8 cellular contexts compared by ENCODE assay signal in genomic region chr7:129169171-129169643, GRCh38. TPM values are rescaled to one million over a fixed set of nuclear protein-coding genes. Genes with fewer than 3 reads are reported as not detected.
DNase-seq lines count a peak whose midpoint lies in the region; ATAC-seq and TF ChIP-seq lines count a peak whose summit lies in the region.

No MANE protein-coding gene starts in this region.

- no peaks in the 10 kb centered on the region for H3K9me3 Mint-ChIP-seq in activated CD4-positive, alpha-beta T cell treated with anti-CD3 and anti-CD28 coated beads, Interleukin-2, amount 10 ng/mL, durations not matched to agents 7 days and 5 days
- H3K9me3 Mint-ChIP-seq in natural killer cell treated with Interleukin-12 subunit alpha and Interleukin-12 subunit beta and Interleukin-15 and Interleukin-18, amount 100 ng/mL, for 72 hours, result no peaks in the 10 kb centered on the region

- no peaks in the 10 kb centered on the region for H3K27me3 ChIP-seq in aorta (ENCODE audit: control insufficient read depth in 1 of 2, insufficient read depth in 2 of 2, low read length in 1 of 2)

- no peaks in the 10 kb centered on the region for H3K4me1 ChIP-seq in aorta (ENCODE audit: control insufficient read depth in 1 of 2, insufficient read depth in 2 of 2, low read length in 2 of 2)

- peaks cover 19% of the 10 kb centered on the region for H3K4me1 Mint-ChIP-seq in activated CD4-positive, alpha-beta T cell treated with anti-CD3 and anti-CD28 coated beads, Interleukin-2, amount 10 ng/mL, durations not matched to agents 7 days and 5 days
- H3K4me1 Mint-ChIP-seq in natural killer cell treated with Interleukin-12 subunit alpha and Interleukin-12 subunit beta and Interleukin-15 and Interleukin-18, amount 100 ng/mL, for 72 hours (ENCODE audit: low read depth in 2 of 2), result peaks cover 9 to 12% of the 10 kb centered on the region in 2 donors

- intact Hi-C loops in aorta (cut with DNase I), result no loop called here

- WGBS in aorta, 2 donors, result 0 to 1% methylated on average over 40 to 46 of the region's 46 CpGs

- H3K36me3 Mint-ChIP-seq in activated CD4-positive, alpha-beta T cell treated with anti-CD3 and anti-CD28 coated beads, Interleukin-2, amount 10 ng/mL, durations not matched to agents 7 days and 5 days (ENCODE audit: low read depth), result no peaks in the 10 kb centered on the region
- no peaks in the 10 kb centered on the region for H3K36me3 Mint-ChIP-seq in natural killer cell treated with Interleukin-12 subunit alpha and Interleukin-12 subunit beta and Interleukin-15 and Interleukin-18, amount 100 ng/mL, for 72 hours

- H3K4me3 ChIP-seq in epithelial cell of esophagus (ENCODE audit: low read length) (peak overlapping the region; percentile 29), aorta (ENCODE audit: low read length in 2 of 2) (peak overlapping the region; percentile 27 to 85)

- TF ChIP-seq CTCF in epithelial cell of esophagus (IDR thresholded peaks at IDR 0.05; ENCODE audit: insufficient read depth, low read depth, low read length, missing control alignments), result no peak

- CTCF ChIA-PET in activated CD4-positive, alpha-beta T cell treated with anti-CD3 and anti-CD28 coated beads, Interleukin-2, amount 10 ng/mL, durations not matched to agents 7 days and 5 days (lab: Charles Lee), result no interaction called here

- H3K27ac Mint-ChIP-seq in activated CD4-positive, alpha-beta T cell treated with anti-CD3 and anti-CD28 coated beads, Interleukin-2, amount 10 ng/mL, durations not matched to agents 7 days and 5 days, result no peak overlapping the region
- H3K27ac Mint-ChIP-seq in natural killer cell treated with Interleukin-12 subunit alpha and Interleukin-12 subunit beta and Interleukin-15 and Interleukin-18, amount 100 ng/mL, for 72 hours, result peak overlapping the region in 1 of 2 donors; percentile 57

- no peaks in the 10 kb centered on the region for H3K36me3 ChIP-seq in aorta (ENCODE audit: control insufficient read depth in 1 of 2, insufficient read depth in 2 of 2, low read length in 1 of 2)

- no peaks in the 10 kb centered on the region for H3K9me3 ChIP-seq in aorta (ENCODE audit: control insufficient read depth, low read length)

- peak overlapping the region; percentile 64 for H3K4me3 Mint-ChIP-seq in activated CD4-positive, alpha-beta T cell treated with anti-CD3 and anti-CD28 coated beads, Interleukin-2, amount 10 ng/mL, durations not matched to agents 7 days and 5 days
- H3K4me3 Mint-ChIP-seq in natural killer cell treated with Interleukin-12 subunit alpha and Interleukin-12 subunit beta and Interleukin-15 and Interleukin-18, amount 100 ng/mL, for 72 hours, result peak overlapping the region; percentile 76

- peaks cover 2% of the 10 kb centered on the region for H3K27me3 Mint-ChIP-seq in activated CD4-positive, alpha-beta T cell treated with anti-CD3 and anti-CD28 coated beads, Interleukin-2, amount 10 ng/mL, durations not matched to agents 7 days and 5 days
- no peaks in the 10 kb centered on the region for H3K27me3 Mint-ChIP-seq in natural killer cell treated with Interleukin-12 subunit alpha and Interleukin-12 subunit beta and Interleukin-15 and Interleukin-18, amount 100 ng/mL, for 72 hours

- DNase-seq in AG20443 (ENCODE audit: low spot score), result peak; percentile 76
- DNase-seq in GOT3 (lab: John Stamatoyannopoulos, UW), result peak; percentile 3
- peak; percentile 32 for DNase-seq in activated CD4-positive, alpha-beta T cell treated with anti-CD3 and anti-CD28 coated beads, Interleukin-2, amount 10 ng/mL, durations not matched to agents 7 days and 5 days
- DNase-seq in epithelial cell of esophagus (ENCODE audit: low read depth), result peak; percentile 39
- DNase-seq in natural killer cell treated with Interleukin-12 subunit alpha and Interleukin-12 subunit beta and Interleukin-15 and Interleukin-18, amount 100 ng/mL, for 72 hours (ENCODE audit: low spot score), result peak; percentile 63
- peak; percentile 72 to 84 for DNase-seq in aorta
- no peak for DNase-seq in NCI-H82 (lab: John Stamatoyannopoulos, UW)

- ATAC-seq in natural killer cell treated with Interleukin-12 subunit alpha and Interleukin-12 subunit beta and Interleukin-15 and Interleukin-18, amount 100 ng/mL, for 72 hours, result peak; percentile 82 to 88
- ATAC-seq in aorta (ENCODE audit: low FRiP score) (peak; percentile 91), GM18511 (IDR thresholded peaks at IDR 0.05; ENCODE audit: unreplicated experiment) (no peak)

- H3K27ac ChIP-seq in aorta (ENCODE audit: low read depth in 1 of 2, low read length in 2 of 2), result no peak overlapping the region

- POLR2A ChIA-PET in activated CD4-positive, alpha-beta T cell treated with anti-CD3 and anti-CD28 coated beads, Interleukin-2, amount 10 ng/mL, durations not matched to agents 7 days and 5 days (lab: Charles Lee), result no interaction called here

RNA-seq across cellular contexts. Expression of gene SMO, which starts 19.2 kb away (rescaled TPM):
- not detected for total RNA-seq in activated CD4-positive, alpha-beta T cell treated with anti-CD3 and anti-CD28 coated beads, Interleukin-2, amount 10 ng/mL, durations not matched to agents 7 days and 5 days
- under 1 TPM; 0.39 to 0.69 TPM for total RNA-seq in natural killer cell treated with Interleukin-12 subunit alpha and Interleukin-12 subunit beta and Interleukin-15 and Interleukin-18, amount 100 ng/mL, for 72 hours
- total RNA-seq in aorta, result 10 to 100 TPM in 1 of 2 donors, 1 to 10 TPM in 1; 7.6 to 17.6 TPM
- 10 to 100 TPM in 1 of 2 donors, 1 to 10 TPM in 1; 2.9 to 13.0 TPM for polyA plus RNA-seq in aorta

RNA-seq across cellular contexts. Expression of gene TSPAN33, which starts 24.7 kb away (rescaled TPM):
- 1 to 10 TPM; 2.8 to 3.0 TPM for total RNA-seq in activated CD4-positive, alpha-beta T cell treated with anti-CD3 and anti-CD28 coated beads, Interleukin-2, amount 10 ng/mL, durations not matched to agents 7 days and 5 days
- total RNA-seq in natural killer cell treated with Interleukin-12 subunit alpha and Interleukin-12 subunit beta and Interleukin-15 and Interleukin-18, amount 100 ng/mL, for 72 hours, result 10 to 100 TPM; 17.0 to 74.0 TPM
- total RNA-seq in aorta, result 10 to 100 TPM in 1 of 2 donors, 1 to 10 TPM in 1; 8.3 to 16.5 TPM
- polyA plus RNA-seq in aorta, result 1 to 10 TPM; 2.5 to 6.9 TPM

RNA-seq across cellular contexts. Expression of gene AHCYL2, which starts 55.6 kb away (rescaled TPM):
- 10 to 100 TPM in 1 of 2 experiments, 1 to 10 TPM in 1; 9.7 to 11.4 TPM for total RNA-seq in activated CD4-positive, alpha-beta T cell treated with anti-CD3 and anti-CD28 coated beads, Interleukin-2, amount 10 ng/mL, durations not matched to agents 7 days and 5 days
- total RNA-seq in natural killer cell treated with Interleukin-12 subunit alpha and Interleukin-12 subunit beta and Interleukin-15 and Interleukin-18, amount 100 ng/mL, for 72 hours, result 10 to 100 TPM; 12.1 to 15.9 TPM
- 10 to 100 TPM; 12.0 to 19.9 TPM for total RNA-seq in aorta
- polyA plus RNA-seq in aorta, result 1 to 10 TPM; 7.9 to 9.8 TPM

Comparison
In these comparisons a context has a peak if more than half of its experiments do, and no peak if none do; other contexts are left out.
1. RNA of gene SMO, which starts 19.2 kb away (total RNA-seq): 7.6 to 17.6 TPM in aorta; 0.39 to 0.69 TPM in natural killer cell treated with Interleukin-12 subunit alpha and Interleukin-12 subunit beta and Interleukin-15 and Interleukin-18, amount 100 ng/mL, for 72 hours and not detected in activated CD4-positive, alpha-beta T cell treated with anti-CD3 and anti-CD28 coated beads, Interleukin-2, amount 10 ng/mL, durations not matched to agents 7 days and 5 days; every median in the first group is over 4 times any median in the second.